1 cellular context compared by ENCODE assay signal in the genomic region with DNA sequence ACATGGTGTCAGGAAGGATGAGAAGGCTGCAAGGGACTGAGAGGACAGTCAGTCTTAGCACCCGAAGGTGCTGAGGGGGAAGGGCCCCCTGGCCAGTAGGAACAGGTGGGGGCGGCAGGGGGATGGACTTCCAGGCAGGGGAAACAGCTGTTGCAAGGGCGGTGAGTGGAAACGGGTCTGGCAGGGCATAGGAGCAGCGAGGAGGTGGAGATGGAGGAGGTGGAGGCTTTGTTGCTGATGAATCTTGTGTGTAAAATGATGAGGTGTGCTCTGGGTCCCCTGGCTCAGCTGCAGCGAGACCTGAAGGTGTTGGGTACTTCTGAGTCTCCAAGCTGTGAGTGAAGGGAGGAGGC.
TF ChIP-seq lines count a peak whose summit lies in the region.

No MANE protein-coding gene starts in this region.

TF ChIP-seq in endothelial cell of umbilical vein, 7 proteins besides CTCF, POLR2A, EP300 and RAD21:
- TF ChIP-seq GATA2 (IDR thresholded peaks at IDR 0.05; ENCODE audit: insufficient read depth, insufficient read length, low read depth, low read length) (no peak), FOS (IDR thresholded peaks at IDR 0.05; ENCODE audit: borderline replicate concordance, insufficient read depth, low read length) (no peak), POLR2AphosphoS5 (IDR thresholded peaks at IDR 0.05; ENCODE audit: insufficient read depth, low read depth, low read length) (no peak), JUN (IDR thresholded peaks at IDR 0.05; ENCODE audit: borderline replicate concordance, insufficient read depth, insufficient read length, low read depth) (no peak)
